ENCODE assay signal across 8 cellular contexts in the genomic region with DNA sequence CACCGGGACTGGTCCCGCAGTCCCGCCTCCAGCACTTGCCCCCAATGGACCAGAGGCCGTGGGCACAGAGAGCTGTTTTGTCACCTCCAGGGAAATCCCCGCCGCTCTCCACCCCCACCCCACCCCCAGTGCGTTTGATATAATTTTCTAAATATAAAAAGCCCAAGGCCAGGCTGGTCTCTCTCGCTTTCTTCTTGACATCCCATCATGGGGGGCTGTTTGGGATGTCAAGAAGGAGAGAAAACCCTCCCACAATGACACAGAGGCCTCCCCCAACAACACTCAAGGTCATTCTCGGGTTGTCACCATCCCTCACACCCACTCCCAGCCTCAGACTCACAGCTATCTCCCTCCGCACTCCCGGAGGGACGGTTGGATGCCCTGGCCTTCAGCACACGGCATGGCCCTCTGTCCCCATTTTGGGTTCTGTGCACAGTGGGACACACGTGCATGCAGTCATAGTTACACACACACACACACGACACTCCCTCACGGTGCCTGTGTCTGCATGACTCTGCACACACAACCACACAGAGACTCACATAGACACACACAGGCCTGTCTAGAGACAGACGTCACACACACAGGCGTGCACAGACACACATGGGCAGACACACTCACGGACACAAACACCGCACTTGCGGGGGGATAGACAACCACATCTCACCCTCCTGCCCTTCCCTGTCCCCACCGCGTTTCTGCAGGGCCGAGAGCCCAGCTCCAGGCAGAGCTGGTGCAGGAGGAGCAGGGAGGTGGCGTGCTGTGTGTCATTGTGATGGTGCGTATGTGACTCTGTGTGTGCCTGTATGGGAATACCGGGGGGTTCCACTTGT. TPM values are rescaled to one million over a fixed set of nuclear protein-coding genes. Genes with fewer than 3 reads are reported as not detected.
A peak's percentile ranks its signal among the peaks of the same experiment; 100 is the strongest.
DNase-seq lines count a peak whose midpoint lies in the region; ATAC-seq and TF ChIP-seq lines count a peak whose summit lies in the region.

No MANE protein-coding gene starts in this region.

- H3K4me1 ChIP-seq in HCT116 (ENCODE audit: control insufficient read depth in 1 of 2, insufficient read depth in 2 of 2, low read length in 2 of 2): peaks cover 17 to 52% of the 10 kb centered on the region in 2 experiments
- peaks cover 64% of the 10 kb centered on the region for H3K4me1 ChIP-seq in stomach smooth muscle (ENCODE audit: control insufficient read depth, insufficient read depth, low read length)

- no peak for TF ChIP-seq RAD21 in HCT116 (IDR thresholded peaks at IDR 0.05; ENCODE audit: low read depth)

- BruUV-seq in HCT116 (replicated peaks; lab: Mats Ljungman, UMichigan): no TSS peak

- intact Hi-C loops in HCT116 (cut with micrococcal nuclease): no loop called here

- H3K4me2 ChIP-seq in HCT116 (ENCODE audit: low read length): peak overlapping the region; percentile 99

- TF ChIP-seq POLR2A in HCT116 (IDR thresholded peaks at IDR 0.05; ENCODE audit: borderline replicate concordance, extremely low read depth, insufficient read depth, insufficient read length): no peak

- no peaks in the 10 kb centered on the region for H3K9me2 ChIP-seq in HCT116 (ENCODE audit: insufficient read depth)

- H3K4me3 ChIP-seq in HCT116 (replicated peaks in 1 of 2; ENCODE audit: low read depth in 1 of 2, low read length in 2 of 2) (peak overlapping the region in 1 of 2 experiments; percentile 91; a peak in 2 of 4 replicates), stomach smooth muscle (ENCODE audit: low read length in 2 of 2) (peak overlapping the region; percentile 79 to 88)

- peaks cover 58% of the 10 kb centered on the region for H3K79me2 ChIP-seq in HCT116 (ENCODE audit: insufficient read depth, low read length)

- CTCF ChIA-PET in HCT116 (lab: Charles Lee): no interaction called here

- TF ChIP-seq CTCF in HCT116 (IDR thresholded peaks at IDR 0.05 in 2 of 3, conservative IDR thresholded peaks at IDR 0.05 in 1 of 3; ENCODE audit: borderline replicate concordance in 1 of 3, insufficient read depth in 1 of 3, low read depth in 2 of 3, low read length in 2 of 3) (no peak), GM10266 (IDR thresholded peaks at IDR 0.05; ENCODE audit: control insufficient read depth, insufficient read depth, low read depth, missing control alignments) (no peak)

- RAD21 ChIA-PET in HCT116 (lab: Charles Lee; ENCODE audit: low non-redundant PET in 1 of 2, low total read pairs in 2 of 2, uncharacterized antibody in 2 of 2, unreplicated experiment in 2 of 2): no interaction called here

- H3K9ac ChIP-seq in HCT116 (ENCODE audit: low read length) (peak overlapping the region; percentile 92), stomach smooth muscle (ENCODE audit: low read length in 2 of 2) (peak overlapping the region; percentile 84 to 96)

- ATAC-seq in HCT116 (no peak), GM18861 (IDR thresholded peaks at IDR 0.05; ENCODE audit: unreplicated experiment) (no peak), GM19351 (IDR thresholded peaks at IDR 0.05; ENCODE audit: unreplicated experiment) (no peak)

- H4K20me1 ChIP-seq in HCT116 (ENCODE audit: insufficient read depth): no peaks in the 10 kb centered on the region

- POLR2A ChIA-PET in HCT116 (lab: Charles Lee): no interaction called here

- peak overlapping the region; percentile 93; the same call in 1 of the 2 replicates for H3K27ac ChIP-seq in HCT116 (ENCODE audit: low read depth, low read length)
- H3K27ac ChIP-seq in angular gyrus (ENCODE audit: low read depth, low read length): peak overlapping the region; percentile 81
- peak overlapping the region; percentile 89 for H3K27ac ChIP-seq in layer of hippocampus (ENCODE audit: low read depth, low read length)
- H3K27ac ChIP-seq in stomach smooth muscle (ENCODE audit: low read length): peak overlapping the region; percentile 92

- DNase-seq in HCT116 (ENCODE audit: low read depth, low spot score): no peak
- no peak for DNase-seq in GM10266 (ENCODE audit: extremely low spot score)
- DNase-seq in SKM-1 treated with dmso at 0.1 percent for 144 hours (lab: John Stamatoyannopoulos, UW; ENCODE audit: unreplicated experiment): no peak

- no peaks in the 10 kb centered on the region for H3K9me3 ChIP-seq in HCT116 (ENCODE audit: control insufficient read depth in 1 of 2, insufficient read depth in 1 of 2, low read depth in 1 of 2, low read length in 2 of 2)
- no peaks in the 10 kb centered on the region for H3K9me3 ChIP-seq in stomach smooth muscle (ENCODE audit: control insufficient read depth in 2 of 2, low read length in 2 of 2)

- H3K27me3 ChIP-seq in HCT116 (ENCODE audit: insufficient read depth, low read length) (no peaks in the 10 kb centered on the region), layer of hippocampus (ENCODE audit: control insufficient read depth, insufficient read depth, low read length) (no peaks in the 10 kb centered on the region), stomach smooth muscle (ENCODE audit: control insufficient read depth in 1 of 2, insufficient read depth in 2 of 2, low read length in 2 of 2) (no peaks in the 10 kb centered on the region)

- H2AFZ ChIP-seq in HCT116 (ENCODE audit: low read depth, low read length, poor library complexity, severe bottlenecking): no peak overlapping the region

- H3K36me3 ChIP-seq in HCT116 (ENCODE audit: control insufficient read depth in 1 of 2, insufficient read depth in 2 of 2, low read length in 2 of 2): no peaks in the 10 kb centered on the region
- no peaks in the 10 kb centered on the region for H3K36me3 ChIP-seq in stomach smooth muscle (ENCODE audit: control insufficient read depth in 2 of 2, insufficient read depth in 2 of 2, low read length in 2 of 2)

TF ChIP-seq in HCT116, 20 proteins besides CTCF, POLR2A, EP300 and RAD21:
- no peak for TF ChIP-seq POLR2AphosphoS5 (IDR thresholded peaks at IDR 0.05; ENCODE audit: low read depth, low read length)
- TF ChIP-seq ZFX (IDR thresholded peaks at IDR 0.05): no peak
- TF ChIP-seq CBX3 (IDR thresholded peaks at IDR 0.05; ENCODE audit: low read depth): no peak
- no peak for TF ChIP-seq SRF (IDR thresholded peaks at IDR 0.05; ENCODE audit: low read depth)
- TF ChIP-seq SP1 (IDR thresholded peaks at IDR 0.05; ENCODE audit: low read depth): no peak
- TF ChIP-seq JUND (IDR thresholded peaks at IDR 0.05): no peak
- TF ChIP-seq ELF1 (IDR thresholded peaks at IDR 0.05; ENCODE audit: borderline replicate concordance, low read depth): no peak
- TF ChIP-seq SIN3A (IDR thresholded peaks at IDR 0.05; ENCODE audit: low read depth): no peak
- no peak for TF ChIP-seq YY1 (IDR thresholded peaks at IDR 0.05; ENCODE audit: extremely low read depth, insufficient replicate concordance, low read depth, low read length)
- no peak for TF ChIP-seq FOSL1 (IDR thresholded peaks at IDR 0.05; ENCODE audit: low read depth)
- no peak for TF ChIP-seq TCF7L2 (IDR thresholded peaks at IDR 0.05; ENCODE audit: borderline replicate concordance, extremely low read depth, insufficient read depth, insufficient read length)
- no peak for TF ChIP-seq ZNF274 (IDR thresholded peaks at IDR 0.05; ENCODE audit: low read depth, low read length)
- no peak for TF ChIP-seq EZH2 (IDR thresholded peaks at IDR 0.05)

RNA-seq across cellular contexts. Expression of a gene that starts 4.8 kb away (rescaled TPM):
- total RNA-seq in HCT116 (2021; ENCODE audit: unreplicated experiment): 116 TPM
- polyA plus RNA-seq in HCT116 (2012): 42.8 and 55.4 TPM in 2 replicates
